Comparison of ENCODE assay signal across 20 cellular contexts in genomic region chr2:61816480-61817355, GRCh38. TPM values are rescaled to one million over a fixed set of nuclear protein-coding genes. Genes with fewer than 3 reads are reported as not detected.
DNase-seq lines count a peak whose midpoint lies in the region; ATAC-seq and TF ChIP-seq lines count a peak whose summit lies in the region.
"Had no signal": no experiment of that assay in that cellular context is flagged by ENCODE, and none has a peak within 500 bp of the region (broad histone marks: within the 10 kb centered on the region; RNA-seq: fewer than 3 reads in every experiment).

No MANE protein-coding gene starts in this region.

- no peaks in the 10 kb centered on the region for H3F3A ChIP-seq in neural progenitor cell (ENCODE audit: low read depth)

- peaks cover 2% of the 10 kb centered on the region for H3K27me3 Mint-ChIP-seq in neural progenitor cell (ENCODE audit: insufficient read depth, low read depth)
- H3K27me3 Mint-ChIP-seq in activated T-helper 1 cell treated with anti-CD3 and anti-CD28 coated beads, Interleukin-12 subunit alpha, Interleukin-12 subunit beta, Interleukin-2, Interleukin-4 antibody, amounts not matched to agents 30 ng/mL and 10 ng/mL and 1 ng/mL, durations not matched to agents 14 hours and 24 hours and 36 hours (ENCODE audit: insufficient read depth) = peaks cover 10% of the 10 kb centered on the region

- no peak overlapping the region for H3K4me3 Mint-ChIP-seq in neural progenitor cell
- H3K4me3 Mint-ChIP-seq in activated T-helper 1 cell treated with anti-CD3 and anti-CD28 coated beads, Interleukin-12 subunit alpha, Interleukin-12 subunit beta, Interleukin-2, Interleukin-4 antibody, amounts not matched to agents 30 ng/mL and 10 ng/mL and 1 ng/mL, durations not matched to agents 14 hours and 24 hours and 36 hours = no peak overlapping the region
- H3K4me3 Mint-ChIP-seq: activated CD4-positive, alpha-beta T cell treated with anti-CD3 and anti-CD28 coated beads, Interleukin-2, amount 10 ng/mL, durations not matched to agents 7 days and 5 days had no signal

- no peaks in the 10 kb centered on the region for H3K9me3 Mint-ChIP-seq in neural progenitor cell
- H3K9me3 Mint-ChIP-seq in activated T-helper 1 cell treated with anti-CD3 and anti-CD28 coated beads, Interleukin-12 subunit alpha, Interleukin-12 subunit beta, Interleukin-2, Interleukin-4 antibody, amounts not matched to agents 30 ng/mL and 10 ng/mL and 1 ng/mL, durations not matched to agents 14 hours and 24 hours and 36 hours = no peaks in the 10 kb centered on the region
- H3K9me3 Mint-ChIP-seq: activated CD4-positive, alpha-beta T cell treated with anti-CD3 and anti-CD28 coated beads, Interleukin-2, amount 10 ng/mL, durations not matched to agents 7 days and 5 days had no signal

- H3K4me3 ChIP-seq in neural progenitor cell = no peak overlapping the region
- H3K4me3 ChIP-seq: lung, spleen, vagina had no signal

- peak overlapping the region; percentile 8 for H3K27ac Mint-ChIP-seq in neural progenitor cell
- H3K27ac Mint-ChIP-seq in activated T-helper 1 cell treated with anti-CD3 and anti-CD28 coated beads, Interleukin-12 subunit alpha, Interleukin-12 subunit beta, Interleukin-2, Interleukin-4 antibody, amounts not matched to agents 30 ng/mL and 10 ng/mL and 1 ng/mL, durations not matched to agents 14 hours and 24 hours and 36 hours = no peak overlapping the region
- H3K27ac Mint-ChIP-seq: activated CD4-positive, alpha-beta T cell treated with anti-CD3 and anti-CD28 coated beads, Interleukin-2, amount 10 ng/mL, durations not matched to agents 7 days and 5 days had no signal

- H3K9me3 ChIP-seq in neural progenitor cell (ENCODE audit: low read depth) = no peaks in the 10 kb centered on the region
- H3K9me3 ChIP-seq: spleen, vagina had no signal

- DNase-seq in AG08396 (ENCODE audit: low spot score) (peak; percentile 13), RPMI7951 (ENCODE audit: low read depth) (peak; percentile 25), left cardiac atrium (no peak), neural progenitor cell (ENCODE audit: low spot score) (no peak), DMS 273 treated with DMSO at 0.1 percent for 48 hours (lab: John Stamatoyannopoulos, UW) (no peak), sciatic nerve (ENCODE audit: low spot score) (no peak)
- no peak for DNase-seq in activated T-helper 1 cell treated with anti-CD3 and anti-CD28 coated beads, Interleukin-12 subunit alpha, Interleukin-12 subunit beta, Interleukin-2, Interleukin-4 antibody, amounts not matched to agents 30 ng/mL and 10 ng/mL and 1 ng/mL, durations not matched to agents 14 hours and 24 hours and 36 hours (ENCODE audit: low spot score)
- DNase-seq: ACHN; activated CD4-positive, alpha-beta T cell treated with anti-CD3 and anti-CD28 coated beads, Interleukin-2, amount 10 ng/mL, durations not matched to agents 7 days and 5 days; activated CD8-positive, alpha-beta memory T cell treated with anti-CD3 and anti-CD28 coated beads, Interleukin-2, amount 50 U/mL, for 4 hours; activated gamma-delta T cell; caudate nucleus; DMS153; GF-D8; NCI-H1092 treated with DMSO at 0.1 percent for 48 hours; NCI-H524; spleen had no signal

- H3K27ac ChIP-seq in neural progenitor cell = no peak overlapping the region
- H3K27ac ChIP-seq: spleen, vagina had no signal

- H3K4me1 ChIP-seq in neural progenitor cell = no peaks in the 10 kb centered on the region
- H3K4me1 ChIP-seq: spleen, vagina had no signal

- ATAC-seq in left cardiac atrium (peak; percentile 44 to 60), GM19023 (IDR thresholded peaks at IDR 0.05; ENCODE audit: unreplicated experiment) (no peak), sciatic nerve (no peak)

- H3K4me2 ChIP-seq in neural progenitor cell = no peak overlapping the region

- TF ChIP-seq CTCF in neural progenitor cell (IDR thresholded peaks at IDR 0.05) = no peak

- no peak overlapping the region for H3K9ac ChIP-seq in neural progenitor cell

- intact Hi-C loops in left cardiac atrium (cut with DNase I) (no loop called here), sciatic nerve (cut with DNase I) (no loop called here)
- intact Hi-C loops in activated T-helper 1 cell treated with anti-CD3 and anti-CD28 coated beads, Interleukin-12 subunit alpha, Interleukin-12 subunit beta, Interleukin-2, Interleukin-4 antibody, amounts not matched to agents 30 ng/mL and 10 ng/mL and 1 ng/mL, durations not matched to agents 14 hours and 24 hours and 36 hours (cut with micrococcal nuclease) = no loop called here

- H3K36me3 Mint-ChIP-seq in neural progenitor cell = no peaks in the 10 kb centered on the region
- no peaks in the 10 kb centered on the region for H3K36me3 Mint-ChIP-seq in activated T-helper 1 cell treated with anti-CD3 and anti-CD28 coated beads, Interleukin-12 subunit alpha, Interleukin-12 subunit beta, Interleukin-2, Interleukin-4 antibody, amounts not matched to agents 30 ng/mL and 10 ng/mL and 1 ng/mL, durations not matched to agents 14 hours and 24 hours and 36 hours (ENCODE audit: low read depth)

- H3K79me2 ChIP-seq in neural progenitor cell (ENCODE audit: low read depth) = no peaks in the 10 kb centered on the region

- H4K20me1 ChIP-seq in neural progenitor cell (ENCODE audit: low read depth) = no peaks in the 10 kb centered on the region

- H2AFZ ChIP-seq in neural progenitor cell (replicated peaks) = peak overlapping the region; percentile 7

- peaks cover 12% of the 10 kb centered on the region for H3K4me1 Mint-ChIP-seq in neural progenitor cell
- H3K4me1 Mint-ChIP-seq in activated T-helper 1 cell treated with anti-CD3 and anti-CD28 coated beads, Interleukin-12 subunit alpha, Interleukin-12 subunit beta, Interleukin-2, Interleukin-4 antibody, amounts not matched to agents 30 ng/mL and 10 ng/mL and 1 ng/mL, durations not matched to agents 14 hours and 24 hours and 36 hours (ENCODE audit: low read depth) = no peaks in the 10 kb centered on the region
- H3K4me1 Mint-ChIP-seq: activated CD4-positive, alpha-beta T cell treated with anti-CD3 and anti-CD28 coated beads, Interleukin-2, amount 10 ng/mL, durations not matched to agents 7 days and 5 days had no signal

- H3K36me3 ChIP-seq in neural progenitor cell = no peaks in the 10 kb centered on the region
- H3K36me3 ChIP-seq: spleen, vagina had no signal

- H3K27me3 ChIP-seq in neural progenitor cell = no peaks in the 10 kb centered on the region
- H3K27me3 ChIP-seq: spleen, vagina had no signal

RNA-seq across cellular contexts. Expression of gene FAM161A, which starts 37.1 kb away (rescaled TPM):
- 1.8 and 2.2 TPM in 2 replicates for total RNA-seq in RPMI7951 (2014; rRNA removed; shearing (Covaris generic))
- 1 to 10 TPM in 1 of 2 donors, under 1 TPM in 1; 0.74 to 1.5 TPM for total RNA-seq in left cardiac atrium
- total RNA-seq in neural progenitor cell (ENCODE audit: low replicate concordance) = 19.6 and 23.3 TPM in 2 replicates
- 3.6 and 3.7 TPM in 2 replicates for total RNA-seq in activated T-helper 1 cell treated with anti-CD3 and anti-CD28 coated beads, Interleukin-12 subunit alpha, Interleukin-12 subunit beta, Interleukin-2, Interleukin-4 antibody, amounts not matched to agents 30 ng/mL and 10 ng/mL and 1 ng/mL, durations not matched to agents 14 hours and 24 hours and 36 hours
- total RNA-seq in sciatic nerve = 5.9 TPM

Comparison
In these comparisons a context has a peak if more than half of its experiments do, and no peak if none do; other contexts are left out.
1. DNase-seq: peak in AG08396 (single experiment) and RPMI7951 (single experiment); none in left cardiac atrium (single experiment), neural progenitor cell (single experiment), DMS 273 treated with DMSO at 0.1 percent for 48 hours (single experiment), activated T-helper 1 cell treated with anti-CD3 and anti-CD28 coated beads, Interleukin-12 subunit alpha, Interleukin-12 subunit beta, Interleukin-2, Interleukin-4 antibody, amounts not matched to agents 30 ng/mL and 10 ng/mL and 1 ng/mL, durations not matched to agents 14 hours and 24 hours and 36 hours (single experiment) and sciatic nerve (single experiment).
2. ATAC-seq: peak in left cardiac atrium (2 of 2); none in GM19023 (single experiment) and sciatic nerve (single experiment).